19 cellular contexts compared by ENCODE assay signal in the genomic region with DNA sequence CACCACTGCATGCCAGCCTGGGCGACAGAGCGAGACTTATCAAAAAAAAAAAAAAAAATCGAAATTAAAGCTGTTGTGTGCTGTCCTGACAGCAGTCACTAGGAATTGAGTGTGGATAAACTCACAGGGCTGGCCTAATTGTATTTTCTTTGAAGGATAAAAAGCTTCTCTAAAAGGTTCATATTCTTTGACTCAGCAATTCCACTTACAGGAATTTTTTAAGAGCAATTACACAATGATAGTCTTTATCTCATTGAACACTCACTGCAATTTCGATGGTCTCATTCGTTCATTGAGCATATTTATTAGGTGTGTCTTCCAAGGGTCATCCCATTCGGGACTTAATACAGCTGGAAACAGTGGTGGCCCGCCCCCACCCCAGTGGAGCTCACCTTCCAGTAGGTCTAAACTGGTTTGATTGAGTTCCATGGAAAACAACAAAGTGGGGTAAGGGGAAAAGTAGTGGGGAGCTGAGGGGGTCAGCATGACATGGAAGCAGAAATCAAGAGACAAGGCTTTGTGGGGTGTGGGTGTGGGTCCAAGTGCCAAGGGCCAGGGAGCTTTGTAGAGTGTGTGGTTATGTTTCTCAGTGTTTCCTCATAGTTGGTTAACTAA. TPM values are rescaled to one million over a fixed set of nuclear protein-coding genes. Genes with fewer than 3 reads are reported as not detected.
DNase-seq lines count a peak whose midpoint lies in the region; ATAC-seq and TF ChIP-seq lines count a peak whose summit lies in the region.
"Had no signal": no experiment of that assay in that cellular context is flagged by ENCODE, and none has a peak within 500 bp of the region (broad histone marks: within the 10 kb centered on the region; RNA-seq: fewer than 3 reads in every experiment).

No MANE protein-coding gene starts in this region.

- H3K4me1 Mint-ChIP-seq in T-helper 17 cell: peaks cover 30% of the 10 kb centered on the region

- TF ChIP-seq POLR2A in lower leg skin (IDR thresholded peaks at IDR 0.05): no peak

- no peak overlapping the region for H3K4me3 Mint-ChIP-seq in T-helper 17 cell
- H3K4me3 Mint-ChIP-seq: activated naive CD4-positive, alpha-beta T cell treated with anti-CD3 and anti-CD28 coated beads, Interleukin-2, amount 10 ng/mL, durations not matched to agents 7 days and 5 days; HFFc6 had no signal

- no peak overlapping the region for H3K9ac ChIP-seq in liver (ENCODE audit: low read depth in 1 of 2, low read length in 2 of 2)
- H3K9ac ChIP-seq in subcutaneous abdominal adipose tissue (ENCODE audit: low read length in 5 of 5): no peak overlapping the region
- H3K9ac ChIP-seq: KMS-11 had no signal

- H3K27ac ChIP-seq in left ventricle myocardium inferior (replicated peaks): peak overlapping the region; percentile 46
- H3K27ac ChIP-seq in liver (ENCODE audit: low read depth in 1 of 2, low read length in 2 of 2): peak overlapping the region; percentile 45 to 48
- H3K27ac ChIP-seq in subcutaneous abdominal adipose tissue (ENCODE audit: low read depth, low read length): peak overlapping the region; percentile 27
- H3K27ac ChIP-seq: foreskin keratinocyte had no signal

- H3K9me3 ChIP-seq in left ventricle myocardium inferior (replicated peaks) (no peaks in the 10 kb centered on the region), T-helper 17 cell (ENCODE audit: control insufficient read depth, low read length, poor library complexity, severe bottlenecking) (no peaks in the 10 kb centered on the region), liver (ENCODE audit: control insufficient read depth in 4 of 4, low read length in 3 of 4) (no peaks in the 10 kb centered on the region), subcutaneous abdominal adipose tissue (ENCODE audit: control insufficient read depth in 5 of 5, low read length in 5 of 5) (no peaks in the 10 kb centered on the region)

- peak overlapping the region; percentile 41 for H3K27ac Mint-ChIP-seq in T-helper 17 cell

- intact Hi-C loops in left ventricle myocardium inferior (cut with micrococcal nuclease): loop anchor here (5.0 kb wide), 1 partner anchor 80 kb away; no protein-coding TSS in a partner anchor
- intact Hi-C loops in Right ventricle myocardium inferior (cut with DNase I): no loop called here
- intact Hi-C loops in lower leg skin (cut with DNase I; ENCODE audit: low total_unique reads): no loop called here

- peaks cover 3% of the 10 kb centered on the region for H3K36me3 Mint-ChIP-seq in T-helper 17 cell (ENCODE audit: low read depth)

- 56% methylated on average over 7 of the region's 7 CpGs for WGBS in liver
- WGBS in lower leg skin, 2 donors: 75 to 79% methylated on average over 7 of the region's 7 CpGs

- H3K27me3 Mint-ChIP-seq in T-helper 17 cell: no peaks in the 10 kb centered on the region
- H3K27me3 Mint-ChIP-seq: activated naive CD4-positive, alpha-beta T cell treated with anti-CD3 and anti-CD28 coated beads, Interleukin-2, amount 10 ng/mL, durations not matched to agents 7 days and 5 days had no signal

- H3K27me3 ChIP-seq in left ventricle myocardium inferior (ENCODE audit: low read depth) (no peaks in the 10 kb centered on the region), liver (ENCODE audit: control insufficient read depth in 4 of 4, insufficient read depth in 4 of 4, low read length in 3 of 4) (no peaks in the 10 kb centered on the region), subcutaneous abdominal adipose tissue (ENCODE audit: control insufficient read depth in 5 of 5, insufficient read depth in 4 of 5, low read length in 5 of 5) (no peaks in the 10 kb centered on the region)
- H3K27me3 ChIP-seq: foreskin keratinocyte had no signal

- H3K36me3 ChIP-seq in left ventricle myocardium inferior: peaks cover 52% of the 10 kb centered on the region
- peaks cover 9 to 23% (median 20%) of the 10 kb centered on the region in 4 donors for H3K36me3 ChIP-seq in liver (ENCODE audit: control insufficient read depth in 4 of 4, insufficient read depth in 3 of 4, low read depth in 1 of 4, low read length in 3 of 4)
- H3K36me3 ChIP-seq in subcutaneous abdominal adipose tissue (ENCODE audit: control insufficient read depth in 5 of 5, insufficient read depth in 5 of 5, low read length in 5 of 5): peaks cover 0 to 54% (median 48%) of the 10 kb centered on the region in 5 donors

- TF ChIP-seq RAD21 in liver (IDR thresholded peaks at IDR 0.05): no peak

- H3K4me1 ChIP-seq in left ventricle myocardium inferior (peaks cover 69% of the 10 kb centered on the region), liver (ENCODE audit: control insufficient read depth in 4 of 4, insufficient read depth in 4 of 4, low read length in 3 of 4) (peaks cover 30 to 87% (median 71%) of the 10 kb centered on the region in 4 donors), subcutaneous abdominal adipose tissue (ENCODE audit: control insufficient read depth in 5 of 5, insufficient read depth in 5 of 5, low read length in 5 of 5) (peaks cover 5 to 62% (median 37%) of the 10 kb centered on the region in 5 donors)
- H3K4me1 ChIP-seq: foreskin keratinocyte had no signal

- no peak for TF ChIP-seq CTCF in left ventricle myocardium inferior (IDR thresholded peaks at IDR 0.05; ENCODE audit: borderline replicate concordance)
- no peak for TF ChIP-seq CTCF in liver (IDR thresholded peaks at IDR 0.05; ENCODE audit: low read depth, low read length, missing input control)
- TF ChIP-seq CTCF in lower leg skin (IDR thresholded peaks at IDR 0.05): no peak

- no peak for ATAC-seq in Right ventricle myocardium inferior
- ATAC-seq in T-helper 17 cell: no peak
- ATAC-seq: activated CD4-positive, CD25-positive, alpha-beta regulatory T cell treated with anti-CD3 and anti-CD28 coated beads, Interleukin-2, amount 50 U/mL, for 24 hours; foreskin keratinocyte had no signal

- no peak overlapping the region for H3K4me3 ChIP-seq in left ventricle myocardium inferior
- H3K4me3 ChIP-seq in liver (ENCODE audit: low read depth in 1 of 3, low read length in 3 of 3): no peak overlapping the region
- H3K4me3 ChIP-seq in subcutaneous abdominal adipose tissue (ENCODE audit: low read depth in 1 of 5, low read length in 5 of 5): no peak overlapping the region
- no peak overlapping the region for H3K4me3 ChIP-seq in lower leg skin (ENCODE audit: low read depth, poor library complexity, severe bottlenecking)

- DNase-seq in left ventricle myocardium inferior (no peak), Right ventricle myocardium inferior (ENCODE audit: missing footprints) (no peak), T-helper 17 cell (no peak), lower leg skin (ENCODE audit: low spot score in 2 of 2) (no peak), NCI-H2196 treated with DMSO at 0.1 percent for 48 hours (lab: John Stamatoyannopoulos, UW; ENCODE audit: unreplicated experiment) (no peak), NCI-H2081 treated with DMSO at 0.1 percent for 48 hours (lab: John Stamatoyannopoulos, UW) (no peak)
- DNase-seq: activated naive CD4-positive, alpha-beta T cell treated with anti-CD3 and anti-CD28 coated beads, Interleukin-2, amount 10 ng/mL, durations not matched to agents 7 days and 5 days; activated T-cell treated with anti-CD3 and anti-CD28 coated beads for 4 hours; AML-193; foreskin keratinocyte; HFFc6; NCI-H1092; NCI-H526; SHP77 had no signal

TF ChIP-seq in liver, 16 proteins besides CTCF, POLR2A, EP300 and RAD21 (continues in another document):
- TF ChIP-seq EGR1 (IDR thresholded peaks at IDR 0.05; ENCODE audit: low read depth in 2 of 2): no peak
- TF ChIP-seq NR2F2 (IDR thresholded peaks at IDR 0.05): no peak
- TF ChIP-seq YY1 (IDR thresholded peaks at IDR 0.05): no peak
- TF ChIP-seq, protein P1, sequence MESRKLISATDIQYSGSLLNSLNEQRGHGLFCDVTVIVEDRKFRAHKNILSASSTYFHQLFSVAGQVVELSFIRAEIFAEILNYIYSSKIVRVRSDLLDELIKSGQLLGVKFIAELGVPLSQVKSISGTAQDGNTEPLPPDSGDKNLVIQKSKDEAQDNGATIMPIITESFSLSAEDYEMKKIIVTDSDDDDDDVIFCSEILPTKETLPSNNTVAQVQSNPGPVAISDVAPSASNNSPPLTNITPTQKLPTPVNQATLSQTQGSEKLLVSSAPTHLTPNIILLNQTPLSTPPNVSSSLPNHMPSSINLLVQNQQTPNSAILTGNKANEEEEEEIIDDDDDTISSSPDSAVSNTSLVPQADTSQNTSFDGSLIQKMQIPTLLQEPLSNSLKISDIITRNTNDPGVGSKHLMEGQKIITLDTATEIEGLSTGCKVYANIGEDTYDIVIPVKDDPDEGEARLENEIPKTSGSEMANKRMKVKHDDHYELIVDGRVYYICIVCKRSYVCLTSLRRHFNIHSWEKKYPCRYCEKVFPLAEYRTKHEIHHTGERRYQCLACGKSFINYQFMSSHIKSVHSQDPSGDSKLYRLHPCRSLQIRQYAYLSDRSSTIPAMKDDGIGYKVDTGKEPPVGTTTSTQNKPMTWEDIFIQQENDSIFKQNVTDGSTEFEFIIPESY (IDR thresholded peaks at IDR 0.05): no peak

RNA-seq across cellular contexts. Expression of a gene that starts 6.7 kb away (rescaled TPM):
- total RNA-seq in left ventricle myocardium inferior (46.4 TPM), Right ventricle myocardium inferior (49.9 TPM), T-helper 17 cell (100 to 1,000 TPM; 107 to 123 TPM), liver (10 to 100 TPM; 31.8 to 41.2 TPM), lower leg skin (10 to 100 TPM; 60.7 to 96.3 (median 70.7) TPM)
- polyA plus RNA-seq in liver: 10 to 100 TPM; 32.4 to 41.4 TPM

RNA-seq across cellular contexts. Expression of a gene that starts 10.2 kb away (rescaled TPM):
- 38.0 TPM for total RNA-seq in left ventricle myocardium inferior
- total RNA-seq in Right ventricle myocardium inferior: 30.2 TPM
- total RNA-seq in T-helper 17 cell: 10 to 100 TPM; 71.2 to 80.6 TPM
- 10 to 100 TPM; 20.4 to 48.1 TPM for total RNA-seq in liver
- 10 to 100 TPM; 37.3 to 61.1 TPM for polyA plus RNA-seq in liver
- 10 to 100 TPM; 21.3 to 46.5 (median 37.4) TPM for total RNA-seq in lower leg skin

RNA-seq across cellular contexts. Expression of a gene that starts 14.1 kb away (rescaled TPM):
- total RNA-seq in left ventricle myocardium inferior: 18.2 TPM
- 21.3 TPM for total RNA-seq in Right ventricle myocardium inferior
- total RNA-seq in T-helper 17 cell: 10 to 100 TPM; 15.9 to 27.2 TPM
- total RNA-seq in liver: 1 to 10 TPM; 4.8 to 5.1 TPM
- polyA plus RNA-seq in liver: 1 to 10 TPM; 2.2 to 3.1 TPM
- total RNA-seq in lower leg skin: 1 to 10 TPM; 1.9 to 8.5 (median 5.3) TPM
- total RNA-seq: bronchial epithelial cell, HFFc6 had no signal

RNA-seq across cellular contexts. Expression of a gene that starts 57.4 kb away (rescaled TPM):
- total RNA-seq in left ventricle myocardium inferior (2.3 TPM), Right ventricle myocardium inferior (3.8 TPM), T-helper 17 cell (10 to 100 TPM in 1 of 2 donors, 1 to 10 TPM in 1; 9.4 to 10.5 TPM), liver (10 to 100 TPM in 1 of 2 donors, 1 to 10 TPM in 1; 5.1 to 10.8 TPM), lower leg skin (10 to 100 TPM; 11.5 to 19.9 (median 15.1) TPM)
- 10 to 100 TPM; 12.9 to 14.6 TPM for polyA plus RNA-seq in liver
